ENCODE assay signal across 8 cellular contexts in genomic region chr6:26956601-26957184, GRCh38.
DNase-seq lines count a peak whose midpoint lies in the region; ATAC-seq and TF ChIP-seq lines count a peak whose summit lies in the region.
"Not testable (repeated sequence)": the region's sequence is repeated elsewhere in the genome, so short reads cannot be mapped to it uniquely, and the experiment has no call there.

No MANE protein-coding gene starts in this region.

- peak overlapping the region in 1 of 2 donors; percentile 38 for H3K4me3 ChIP-seq in CD4-positive, alpha-beta memory T cell (ENCODE audit: low read length in 2 of 2)
- H3K4me3 ChIP-seq in WERI-Rb-1 (ENCODE audit: low read depth, low read length) = peak overlapping the region; percentile 54

- H3K27me3 ChIP-seq in CD4-positive, alpha-beta memory T cell (ENCODE audit: insufficient read depth, low read length); WERI-Rb-1 (ENCODE audit: insufficient read depth, low read depth, severe bottlenecking): not testable (repeated sequence)

- H3K36me3 ChIP-seq in CD4-positive, alpha-beta memory T cell (ENCODE audit: insufficient read depth, low read length); WERI-Rb-1: not testable (repeated sequence)

- intact Hi-C loops in CD4-positive, alpha-beta memory T cell (cut with micrococcal nuclease) = loop anchor here (2.0 kb wide), 1 partner anchor 350 kb away; no protein-coding TSS in a partner anchor
- intact Hi-C loops in Right ventricle myocardium superior (cut with DNase I) = not testable (repeated sequence)

- POLR2A ChIA-PET in CD4-positive, alpha-beta memory T cell (lab: Charles Lee; ENCODE audit: partially characterized antibody) = not testable (repeated sequence)

- H3K27me3 Mint-ChIP-seq in CD4-positive, alpha-beta memory T cell; neural crest cell (ENCODE audit: low read depth): not testable (repeated sequence)

- peaks cover 6 to 12% (median 8%) of the 10 kb centered on the region in 4 donors for H3K4me1 Mint-ChIP-seq in CD4-positive, alpha-beta memory T cell
- peaks cover 20% of the 10 kb centered on the region for H3K4me1 Mint-ChIP-seq in neural crest cell

- ATAC-seq in HG02798 (IDR thresholded peaks at IDR 0.05; ENCODE audit: poor library complexity, unreplicated experiment) (peak; percentile 49), Right ventricle myocardium superior (ENCODE audit: poor library complexity) (peak; percentile 82)

- H3K9me3 ChIP-seq in CD4-positive, alpha-beta memory T cell (ENCODE audit: control insufficient read depth in 1 of 2, low read length in 2 of 2); WERI-Rb-1 (ENCODE audit: severe bottlenecking): not testable (repeated sequence)

- peak; percentile 69 for TF ChIP-seq CTCF in WERI-Rb-1 (IDR thresholded peaks at IDR 0.05; ENCODE audit: low read depth, low read length)
- peak; percentile 75 for TF ChIP-seq CTCF in neural crest cell (conservative IDR thresholded peaks at IDR 0.05)

- H3K27ac ChIP-seq in CD4-positive, alpha-beta memory T cell (ENCODE audit: low read depth, low read length) = peak overlapping the region; percentile 4
- H3K27ac ChIP-seq in WERI-Rb-1 = peak overlapping the region; percentile 88

- H3K4me1 ChIP-seq in CD4-positive, alpha-beta memory T cell (ENCODE audit: insufficient read depth, low read length) = not testable (repeated sequence)

- peak; percentile 73 to 84 (median 75) for DNase-seq in CD4-positive, alpha-beta memory T cell
- DNase-seq in NCI-H524 (lab: John Stamatoyannopoulos, UW) (peak; percentile 31 to 65), WERI-Rb-1 (peak; percentile 97), amygdala (lab: John Stamatoyannopoulos, UW) (peak in 46 of 56 donors; percentile 4 to 85 (median 51)), Right ventricle myocardium superior (peak; percentile 84), neural crest cell (ENCODE audit: low read depth, low spot score) (peak; percentile 78)
- DNase-seq in stimulated activated CD8-positive, alpha-beta memory T cell treated with anti-CD3 and anti-CD28 coated beads, Interleukin-2, amount 100 ng/mL, for 1 hour (ENCODE audit: low read depth in 2 of 2) = peak; percentile 57 to 62

- peaks cover 0 to 10% (median under 1%) of the 10 kb centered on the region in 8 donors for H3K9me3 Mint-ChIP-seq in CD4-positive, alpha-beta memory T cell
- not testable (repeated sequence) for H3K9me3 Mint-ChIP-seq in neural crest cell

- H3K27ac Mint-ChIP-seq in CD4-positive, alpha-beta memory T cell = peak overlapping the region in 5 of 7 donors; percentile 53 to 89 (median 63)
- H3K27ac Mint-ChIP-seq in neural crest cell (ENCODE audit: unreplicated experiment) = not testable (repeated sequence)

- peak overlapping the region; percentile 77 to 91 (median 84) for H3K4me3 Mint-ChIP-seq in CD4-positive, alpha-beta memory T cell
- H3K4me3 Mint-ChIP-seq in neural crest cell = peak overlapping the region; percentile 87

- CTCF ChIA-PET in CD4-positive, alpha-beta memory T cell (lab: Charles Lee; ENCODE audit: partially characterized antibody) = interaction anchor here (0.6 kb wide), 1 partner anchor 322 kb away, joined by 4 read pairs; no protein-coding TSS in a partner anchor

- H3K36me3 Mint-ChIP-seq in CD4-positive, alpha-beta memory T cell; neural crest cell (ENCODE audit: low read depth): not testable (repeated sequence)
